ENCODE assay signal across 27 cellular contexts in the genomic region with DNA sequence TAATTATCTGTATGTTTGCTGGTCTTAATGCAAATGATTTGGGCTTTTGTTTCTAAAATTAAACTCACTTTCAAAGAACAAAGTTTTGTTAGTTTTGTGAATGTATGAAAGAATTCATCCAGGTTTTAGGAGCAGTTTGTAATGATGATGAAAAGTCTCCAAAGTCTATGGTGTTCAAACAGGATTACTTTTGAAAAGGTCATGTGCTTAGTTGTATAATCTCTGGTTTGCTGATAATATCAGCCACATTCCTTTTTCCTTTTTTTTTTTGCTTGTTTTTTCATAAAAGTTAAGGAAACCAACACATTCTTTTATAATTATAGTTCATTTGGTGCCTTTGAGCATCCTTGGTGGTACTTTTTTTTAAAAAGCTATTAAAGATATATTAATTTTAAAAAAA.
DNase-seq lines count a peak whose midpoint lies in the region; ATAC-seq, FAIRE-seq and TF ChIP-seq lines count a peak whose summit lies in the region.
"Had no signal": no experiment of that assay in that cellular context is flagged by ENCODE, and none has a peak within 500 bp of the region (broad histone marks: within the 10 kb centered on the region; RNA-seq: fewer than 3 reads in every experiment).

No MANE protein-coding gene starts in this region.

- peak overlapping the region; percentile 40 to 76 (median 59); a peak in 16 of 22 replicates for H3K4me2 ChIP-seq in BLaER1 treated with 17β-estradiol and CSF1 and Interleukin-3, amounts not matched to agents 10 nM and 100 nM
- H3K4me2 ChIP-seq in Karpas-422 (ENCODE audit: low read depth, low read length, poor library complexity, severe bottlenecking) (no peak overlapping the region), smooth muscle cell (peak overlapping the region; percentile 2)

- H2AFZ ChIP-seq in Karpas-422 (ENCODE audit: low read length), result no peak overlapping the region
- H2AFZ ChIP-seq in smooth muscle cell (ENCODE audit: low read depth), result no peak overlapping the region
- H2AFZ ChIP-seq: GM23248 had no signal

- intact Hi-C loops in vagina (cut with DNase I), result no loop called here

- DNase-seq in Karpas-422 (no peak), smooth muscle cell (lab: John Stamatoyannopoulos, UW; ENCODE audit: unreplicated experiment) (no peak), vagina (ENCODE audit: extremely low spot score in 2 of 2) (no peak), frontal cortex (ENCODE audit: low spot score in 2 of 2) (no peak)
- DNase-seq: activated CD4-positive, alpha-beta memory T cell treated with anti-CD3 and anti-CD28 coated beads for 36 hours; activated naive CD4-positive, alpha-beta T cell treated with Interleukin-2 at 50 U/mL for 16 hours; amniotic stem cell; C1 segment of cervical spinal cord; COR-L47; dorsolateral prefrontal cortex; immature natural killer cell; IMR-90; left colon; NCI-H1694 treated with DMSO at 0.1 percent for 48 hours; NCI-H2171; stimulated activated naive CD8-positive, alpha-beta T cell treated with anti-CD3 and anti-CD28 coated beads, Interleukin-15, Interleukin-2, amounts not matched to agents 100 U/mL and 50 U/mL, for 24 hours; T-helper 1 cell had no signal

- TF ChIP-seq CTCF in smooth muscle cell (IDR thresholded peaks at IDR 0.05; ENCODE audit: borderline replicate concordance, insufficient read depth, poor library complexity, severe bottlenecking) (no peak), vagina (IDR thresholded peaks at IDR 0.05) (no peak)

- H3K27me3 ChIP-seq in BLaER1 treated with 17β-estradiol and CSF1 and Interleukin-3, amounts not matched to agents 10 nM and 100 nM, result no peaks in the 10 kb centered on the region; a peak in 1 of 22 replicates
- H3K27me3 ChIP-seq in Karpas-422 (ENCODE audit: low read length) (no peaks in the 10 kb centered on the region), smooth muscle cell (ENCODE audit: low read depth) (no peaks in the 10 kb centered on the region), vagina (no peaks in the 10 kb centered on the region)

- FAIRE-seq in endometrium (lab: Jason Lieb, UNC) (peak; percentile 23), frontal cortex (lab: Jason Lieb, UNC) (no peak)
- FAIRE-seq: G401.6, urothelium cell line had no signal

- peaks cover 0 to 14% (median 5%) of the 10 kb centered on the region in 11 experiments; a peak in 9 of 22 replicates for H3K9me3 ChIP-seq in BLaER1 treated with 17β-estradiol and CSF1 and Interleukin-3, amounts not matched to agents 10 nM and 100 nM (replicated peaks in 1 of 11)
- H3K9me3 ChIP-seq in Karpas-422 (ENCODE audit: low read length) (no peaks in the 10 kb centered on the region), smooth muscle cell (replicated peaks; ENCODE audit: low read depth) (no peaks in the 10 kb centered on the region), vagina (no peaks in the 10 kb centered on the region)
- H3K9me3 ChIP-seq: SJCRH30, thoracic aorta had no signal

- peak overlapping the region in 4 of 11 experiments; percentile 50 to 60 (median 58); a peak in 3 of 22 replicates for H3K27ac ChIP-seq in BLaER1 treated with 17β-estradiol and CSF1 and Interleukin-3, amounts not matched to agents 10 nM and 100 nM
- 0 out of 2 replicates have a peak overlapping the region, but pooled peaks have one; percentile 5 for H3K27ac ChIP-seq in Karpas-422 (ENCODE audit: low read length)
- no peak overlapping the region for H3K27ac ChIP-seq in smooth muscle cell (ENCODE audit: low read depth)
- H3K27ac ChIP-seq in vagina, result no peak overlapping the region
- H3K27ac ChIP-seq: dorsolateral prefrontal cortex, GM23248, SJCRH30, thoracic aorta had no signal

- no peaks in the 10 kb centered on the region for H4K20me1 ChIP-seq in BLaER1 treated with 17β-estradiol and CSF1 and Interleukin-3, amounts not matched to agents 10 nM and 100 nM
- no peaks in the 10 kb centered on the region for H4K20me1 ChIP-seq in Karpas-422 (ENCODE audit: insufficient read depth, low read depth, low read length)
- H4K20me1 ChIP-seq in smooth muscle cell (ENCODE audit: low read depth), result no peaks in the 10 kb centered on the region

- no peaks in the 10 kb centered on the region for H3K9me2 ChIP-seq in Karpas-422 (replicated peaks; ENCODE audit: insufficient read depth, low read length)

- no peak for TF ChIP-seq POLR2A in vagina (IDR thresholded peaks at IDR 0.05)

- no peak for ATAC-seq in HG03521 (IDR thresholded peaks at IDR 0.05; ENCODE audit: unreplicated experiment)
- ATAC-seq: activated CD4-positive, CD25-positive, alpha-beta regulatory T cell treated with anti-CD3 and anti-CD28 coated beads, Interleukin-2, amount 50 U/mL, for 24 hours; left colon; stimulated activated naive CD8-positive, alpha-beta T cell treated with anti-CD3 and anti-CD28 coated beads, Interleukin-15, Interleukin-2, amounts not matched to agents 100 U/mL and 50 U/mL, for 24 hours had no signal

- H3K79me2 ChIP-seq in Karpas-422 (ENCODE audit: low read length), result peaks cover 16% of the 10 kb centered on the region
- H3K79me2 ChIP-seq in smooth muscle cell (ENCODE audit: low read depth), result no peaks in the 10 kb centered on the region

- H3K9ac ChIP-seq in BLaER1 treated with 17β-estradiol and CSF1 and Interleukin-3, amounts not matched to agents 10 nM and 100 nM, result no peak overlapping the region; a peak in 2 of 22 replicates
- H3K9ac ChIP-seq in Karpas-422 (ENCODE audit: low read length) (no peak overlapping the region), smooth muscle cell (ENCODE audit: low read depth) (no peak overlapping the region)
- H3K9ac ChIP-seq: GM23248 had no signal

- H3F3A ChIP-seq in smooth muscle cell (ENCODE audit: low read depth), result no peaks in the 10 kb centered on the region

- peaks cover 12 to 48% (median 28%) of the 10 kb centered on the region in 10 experiments for H3K4me1 ChIP-seq in BLaER1 treated with 17β-estradiol and CSF1 and Interleukin-3, amounts not matched to agents 10 nM and 100 nM
- peaks cover 11% of the 10 kb centered on the region for H3K4me1 ChIP-seq in Karpas-422 (ENCODE audit: low read length)
- H3K4me1 ChIP-seq in smooth muscle cell (ENCODE audit: low read depth), result peaks cover 12% of the 10 kb centered on the region
- peaks cover under 1% of the 10 kb centered on the region for H3K4me1 ChIP-seq in vagina
- H3K4me1 ChIP-seq: SJCRH30 had no signal

- no peak overlapping the region for H3K4me3 ChIP-seq in BLaER1 treated with 17β-estradiol and CSF1 and Interleukin-3, amounts not matched to agents 10 nM and 100 nM
- H3K4me3 ChIP-seq in Karpas-422 (ENCODE audit: low read length) (no peak overlapping the region), smooth muscle cell (no peak overlapping the region), vagina (no peak overlapping the region)
- H3K4me3 ChIP-seq: dorsolateral prefrontal cortex, GM23248, SJCRH30, skin epidermis, thoracic aorta had no signal

- peaks cover 0 to 10% (median 0%) of the 10 kb centered on the region in 11 experiments; a peak in 1 of 22 replicates for H3K36me3 ChIP-seq in BLaER1 treated with 17β-estradiol and CSF1 and Interleukin-3, amounts not matched to agents 10 nM and 100 nM
- H3K36me3 ChIP-seq in Karpas-422 (ENCODE audit: insufficient read depth, low read length) (peaks cover 75% of the 10 kb centered on the region), smooth muscle cell (ENCODE audit: low read depth) (no peaks in the 10 kb centered on the region), vagina (no peaks in the 10 kb centered on the region)
- H3K36me3 ChIP-seq: SJCRH30, thoracic aorta had no signal
